Comparison of ENCODE assay signal across 30 cellular contexts in the genomic region with DNA sequence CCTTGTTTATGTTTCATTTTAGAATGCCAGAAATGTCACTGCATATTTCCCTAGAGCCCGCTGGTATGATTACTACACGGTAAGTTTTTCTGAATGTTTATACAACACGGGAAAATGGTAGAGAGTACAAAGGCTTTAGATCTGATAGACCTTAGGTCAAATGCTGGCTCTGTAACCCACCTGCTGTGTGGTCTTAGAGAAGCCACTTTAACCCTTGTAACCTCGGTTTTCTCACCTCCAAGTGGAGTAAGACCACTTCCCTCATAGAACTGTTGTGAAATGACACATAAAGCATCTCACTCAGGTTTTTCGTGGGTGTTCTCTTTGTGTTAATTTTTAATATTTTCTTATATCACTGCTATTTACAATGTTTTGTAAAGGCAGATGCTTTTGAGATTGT. TPM values are rescaled to one million over a fixed set of nuclear protein-coding genes. Genes with fewer than 3 reads are reported as not detected.
"Had no signal": no experiment of that assay in that cellular context is flagged by ENCODE, and none has a peak within 500 bp of the region (broad histone marks: within the 10 kb centered on the region; RNA-seq: fewer than 3 reads in every experiment).

No MANE protein-coding gene starts in this region.

- H3K4me2 ChIP-seq: smooth muscle cell had no signal

- H3K4me1 ChIP-seq: left ventricle myocardium inferior, pancreas, prostate gland, sigmoid colon, suprapubic skin, tibial artery, upper lobe of right lung had no signal

- H3K4me1 Mint-ChIP-seq: mesothelial cell of epicardium; naive B cell; stimulated activated effector memory CD8-positive, alpha-beta T cell treated with anti-CD3 and anti-CD28 coated beads, Interleukin-12 subunit alpha, Interleukin-12 subunit beta, amount 100 ng/mL, for 72 hours had no signal

- H3K9me3 ChIP-seq: left ventricle myocardium inferior, pancreas, prostate gland, sigmoid colon, suprapubic skin, thoracic aorta, tibial artery, upper lobe of right lung had no signal

- ATAC-seq: pancreas; right cardiac atrium; stimulated activated effector memory CD8-positive, alpha-beta T cell treated with anti-CD3 and anti-CD28 coated beads, Interleukin-12 subunit alpha, Interleukin-12 subunit beta, amount 100 ng/mL, for 72 hours; upper lobe of right lung had no signal

- H3K4me3 Mint-ChIP-seq: mesothelial cell of epicardium; stimulated activated effector memory CD8-positive, alpha-beta T cell treated with anti-CD3 and anti-CD28 coated beads, Interleukin-12 subunit alpha, Interleukin-12 subunit beta, amount 100 ng/mL, for 72 hours; stimulated activated naive CD8-positive, alpha-beta T cell treated with anti-CD3 and anti-CD28 coated beads, Interleukin-15, Interleukin-2, amounts not matched to agents 100 ng/mL and 50 ng/mL, for 24 hours had no signal

- H3K27ac Mint-ChIP-seq: mesothelial cell of epicardium; naive B cell; stimulated activated effector memory CD8-positive, alpha-beta T cell treated with anti-CD3 and anti-CD28 coated beads, Interleukin-12 subunit alpha, Interleukin-12 subunit beta, amount 100 ng/mL, for 72 hours; stimulated activated naive CD8-positive, alpha-beta T cell treated with anti-CD3 and anti-CD28 coated beads, Interleukin-15, Interleukin-2, amounts not matched to agents 100 ng/mL and 50 ng/mL, for 24 hours had no signal

- DNase-seq: head of caudate nucleus; hippocampal formation; kidney; left colon; left ventricle myocardium inferior; mesendoderm; naive B cell; nucleus accumbens; pancreas; posterior cingulate gyrus; retina; right cardiac atrium; sigmoid colon; stimulated activated CD4-positive, alpha-beta T cell treated with anti-CD3 and anti-CD28 coated beads, Interleukin-1b, Interleukin-23, amount 100 ng/mL, for 48 hours; stimulated activated CD4-positive, alpha-beta T cell treated with anti-CD3 and anti-CD28 coated beads, Interleukin-4, amount 100 ng/mL, for 1 hour; stimulated activated naive CD4-positive, alpha-beta T cell; tibial artery; upper lobe of right lung had no signal

- H3K27me3 Mint-ChIP-seq: naive B cell; natural killer cell treated with Interleukin-12 subunit alpha and Interleukin-12 subunit beta and Interleukin-15 and Interleukin-18, amount 100 ng/mL, for 72 hours; stimulated activated naive CD8-positive, alpha-beta T cell treated with anti-CD3 and anti-CD28 coated beads, Interleukin-15, Interleukin-2, amounts not matched to agents 100 ng/mL and 50 ng/mL, for 24 hours had no signal

- H3K9me3 Mint-ChIP-seq: mesothelial cell of epicardium; naive B cell; natural killer cell treated with Interleukin-12 subunit alpha and Interleukin-12 subunit beta and Interleukin-15 and Interleukin-18, amount 100 ng/mL, for 72 hours; stimulated activated effector memory CD8-positive, alpha-beta T cell treated with anti-CD3 and anti-CD28 coated beads, Interleukin-12 subunit alpha, Interleukin-12 subunit beta, amount 100 ng/mL, for 72 hours; stimulated activated naive CD8-positive, alpha-beta T cell treated with anti-CD3 and anti-CD28 coated beads, Interleukin-15, Interleukin-2, amounts not matched to agents 100 ng/mL and 50 ng/mL, for 24 hours had no signal

- H3K27me3 ChIP-seq: pancreas, sigmoid colon, suprapubic skin, tibial artery, upper lobe of right lung had no signal

- H3K27ac ChIP-seq: left ventricle myocardium inferior, pancreas, prostate gland, sigmoid colon, suprapubic skin, thoracic aorta, tibial artery, upper lobe of right lung had no signal

- H3K36me3 Mint-ChIP-seq: mesothelial cell of epicardium; naive B cell; natural killer cell treated with Interleukin-12 subunit alpha and Interleukin-12 subunit beta and Interleukin-15 and Interleukin-18, amount 100 ng/mL, for 72 hours; stimulated activated effector memory CD8-positive, alpha-beta T cell treated with anti-CD3 and anti-CD28 coated beads, Interleukin-12 subunit alpha, Interleukin-12 subunit beta, amount 100 ng/mL, for 72 hours had no signal

- H3K4me3 ChIP-seq: left ventricle myocardium inferior, lung, pancreas, prostate gland, sigmoid colon, smooth muscle cell, suprapubic skin, thoracic aorta, tibial artery, upper lobe of right lung had no signal

- FAIRE-seq: islet of Langerhans, kidney, pancreas, urothelium cell line had no signal

- H3K36me3 ChIP-seq: left ventricle myocardium inferior, pancreas, prostate gland, sigmoid colon, suprapubic skin, thoracic aorta, tibial artery, upper lobe of right lung had no signal

RNA-seq across cellular contexts. Expression of gene MGAM2, which starts 13.9 kb away (rescaled TPM):
- total RNA-seq: left ventricle myocardium inferior; natural killer cell treated with Interleukin-12 subunit alpha and Interleukin-12 subunit beta and Interleukin-15 and Interleukin-18, amount 100 ng/mL, for 72 hours; osteoblast; smooth muscle cell had no signal
- polyA plus RNA-seq: smooth muscle cell had no signal
